Comparison of ENCODE assay signal across 19 cellular contexts in the genomic region with DNA sequence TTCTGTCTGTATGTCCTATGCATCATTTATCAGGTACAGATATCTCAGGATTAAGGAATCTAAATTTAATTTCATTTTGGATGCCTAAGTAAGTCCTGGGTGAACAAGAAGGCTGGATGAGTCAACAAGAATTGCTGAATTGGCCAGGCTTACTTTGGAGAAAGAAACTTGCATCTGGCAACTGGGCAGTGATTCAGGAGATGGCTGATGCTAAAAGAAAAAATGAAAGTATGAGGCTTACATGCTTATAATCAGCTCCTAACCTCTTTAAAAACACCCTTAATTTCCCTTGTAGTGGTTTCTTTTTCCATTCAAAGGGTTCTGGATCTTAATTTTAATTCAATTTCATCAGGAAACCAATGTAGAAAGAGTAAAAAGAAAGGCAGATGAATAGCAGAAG.
DNase-seq lines count a peak whose midpoint lies in the region; TF ChIP-seq lines count a peak whose summit lies in the region.
"Had no signal": no experiment of that assay in that cellular context is flagged by ENCODE, and none has a peak within 500 bp of the region (broad histone marks: within the 10 kb centered on the region; RNA-seq: fewer than 3 reads in every experiment).

No MANE protein-coding gene starts in this region.

- TF ChIP-seq CTCF in MCF 10A (IDR thresholded peaks at IDR 0.05; ENCODE audit: unreplicated experiment) (no peak), breast epithelium (IDR thresholded peaks at IDR 0.05) (no peak), SK-N-SH (IDR thresholded peaks at IDR 0.05) (no peak)

- no peak overlapping the region for H3K4me3 Mint-ChIP-seq in MCF 10A (ENCODE audit: unreplicated experiment)
- H3K4me3 Mint-ChIP-seq: activated CD4-positive, alpha-beta T cell treated with anti-CD3 and anti-CD28 coated beads, Interleukin-2, amount 10 ng/mL, durations not matched to agents 24 days and 14 days; nephron progenitor cell; type B pancreatic cell had no signal

- H3K36me3 Mint-ChIP-seq in MCF 10A (ENCODE audit: insufficient read depth, unreplicated experiment): no peaks in the 10 kb centered on the region
- H3K36me3 Mint-ChIP-seq: CD4-positive, alpha-beta memory T cell; type B pancreatic cell had no signal

- no peaks in the 10 kb centered on the region for H3K27me3 ChIP-seq in breast epithelium
- H3K27me3 ChIP-seq in SK-N-SH (ENCODE audit: insufficient read depth): no peaks in the 10 kb centered on the region

- no peaks in the 10 kb centered on the region for H4K20me1 ChIP-seq in SK-N-SH (ENCODE audit: insufficient read depth)

- no peak overlapping the region for H3K27ac ChIP-seq in breast epithelium
- H3K27ac ChIP-seq in SK-N-SH (ENCODE audit: low read depth in 2 of 2, low read length in 1 of 2): peak overlapping the region in 1 of 2 experiments; percentile 57; a peak in 2 of 4 replicates

- peak in 1 of 2 experiments; percentile 14; a peak in 1 of 4 replicates for TF ChIP-seq EP300 in SK-N-SH (IDR thresholded peaks at IDR 0.05; ENCODE audit: borderline replicate concordance in 1 of 2, low read depth in 1 of 2, low read length in 1 of 2)

- CTCF ChIA-PET in MCF 10A (lab: Yijun Ruan, JAX): interaction anchor here (0.6 to 0.8 kb wide), 2 partner anchors 8 to 14 kb away, joined by 3 to 4 read pairs; no protein-coding TSS in a partner anchor
- CTCF ChIA-PET in SK-N-SH (lab: Yijun Ruan, JAX): no interaction called here

- peaks cover 15% of the 10 kb centered on the region for H3K9me3 Mint-ChIP-seq in MCF 10A (ENCODE audit: unreplicated experiment)

- no peak for TF ChIP-seq POLR2A in breast epithelium (IDR thresholded peaks at IDR 0.05)

- no peaks in the 10 kb centered on the region for H3K27me3 Mint-ChIP-seq in MCF 10A (ENCODE audit: insufficient read depth, unreplicated experiment)
- H3K27me3 Mint-ChIP-seq: activated CD4-positive, alpha-beta T cell treated with anti-CD3 and anti-CD28 coated beads, Interleukin-2, amount 10 ng/mL, durations not matched to agents 24 days and 14 days; CD4-positive, alpha-beta memory T cell; type B pancreatic cell had no signal

- H3F3A ChIP-seq in SK-N-SH (replicated peaks; ENCODE audit: insufficient read depth): peaks cover 8% of the 10 kb centered on the region

- H3K4me2 ChIP-seq in SK-N-SH: peak overlapping the region; percentile 56; the same call in 1 of the 2 replicates

- H3K79me2 ChIP-seq in SK-N-SH (ENCODE audit: insufficient read depth): no peaks in the 10 kb centered on the region

- H2AFZ ChIP-seq in SK-N-SH (ENCODE audit: low read depth): peak overlapping the region; percentile 69; the same call in 1 of the 2 replicates

- no peaks in the 10 kb centered on the region for H3K36me3 ChIP-seq in breast epithelium
- H3K36me3 ChIP-seq in SK-N-SH (replicated peaks in 1 of 2; ENCODE audit: control insufficient read depth in 1 of 2, insufficient read depth in 2 of 2, low read length in 1 of 2): no peaks in the 10 kb centered on the region

- no peak overlapping the region for H3K9ac ChIP-seq in SK-N-SH

- H3K9me2 ChIP-seq in SK-N-SH: no peaks in the 10 kb centered on the region

- H3K4me1 ChIP-seq in breast epithelium: no peaks in the 10 kb centered on the region
- no peaks in the 10 kb centered on the region; a peak in 1 of 4 replicates for H3K4me1 ChIP-seq in SK-N-SH (ENCODE audit: control insufficient read depth in 1 of 2, insufficient read depth in 2 of 2, low read depth in 1 of 2, low read length in 1 of 2)

- DNase-seq in MCF 10A (ENCODE audit: unreplicated experiment): peak; percentile 28
- DNase-seq in breast epithelium (ENCODE audit: low spot score in 2 of 2): no peak
- DNase-seq in SK-N-SH: no peak
- peak; percentile 81 for DNase-seq in fibroblast of peridontal ligament (ENCODE audit: extremely low read depth)
- DNase-seq in iPS-NIHi11 (ENCODE audit: low spot score): no peak
- no peak for DNase-seq in NCI-H2107 treated with DMSO at 0.1 percent for 48 hours (lab: John Stamatoyannopoulos, UW; ENCODE audit: unreplicated experiment)
- no peak for DNase-seq in activated CD8-positive, alpha-beta memory T cell treated with anti-CD3 and anti-CD28 coated beads, Interleukin-2, amount 50 U/mL, for 4 hours
- DNase-seq in activated naive CD4-positive, alpha-beta T cell treated with Interleukin-2 at 50 U/mL for 16 hours: no peak
- DNase-seq: 8988T; activated CD4-positive, alpha-beta T cell treated with anti-CD3 and anti-CD28 coated beads, Interleukin-2, amount 10 ng/mL, durations not matched to agents 24 days and 14 days; activated naive CD4-positive, alpha-beta T cell treated with anti-CD3 and anti-CD28 coated beads, Interleukin-2, amount 50 U/mL, for 16 hours; CD4-positive, alpha-beta memory T cell; kidney glomerular epithelial cell; NCI-H1092 treated with DMSO at 0.1 percent for 48 hours; NCI-H748 treated with DMSO at 0.1 percent for 48 hours; nephron progenitor cell; stimulated activated CD4-positive, alpha-beta T cell treated with anti-CD3 and anti-CD28 coated beads, Interleukin-15, amount 100 ng/mL, for 24 hours; stimulated activated naive CD8-positive, alpha-beta T cell treated with anti-CD3 and anti-CD28 coated beads, Interleukin-15, Interleukin-2, amounts not matched to agents 100 U/mL and 50 U/mL, for 24 hours had no signal

- peaks cover 3 to 18% of the 10 kb centered on the region in 2 donors for H3K9me3 ChIP-seq in breast epithelium
- H3K9me3 ChIP-seq in SK-N-SH: no peaks in the 10 kb centered on the region

- no peak for TF ChIP-seq RAD21 in SK-N-SH (IDR thresholded peaks at IDR 0.05; ENCODE audit: low read length)

- intact Hi-C loops in MCF 10A (cut with micrococcal nuclease): no loop called here
- intact Hi-C loops in breast epithelium (cut with DNase I; ENCODE audit: low total_unique reads): no loop called here

- peaks cover 12% of the 10 kb centered on the region for H3K4me1 Mint-ChIP-seq in MCF 10A (ENCODE audit: insufficient read depth, unreplicated experiment)
- H3K4me1 Mint-ChIP-seq: nephron progenitor cell had no signal

- POLR2A ChIA-PET in MCF 10A (lab: Yijun Ruan, JAX): interaction anchor here (0.5 kb wide), 1 partner anchor 33 kb away, joined by 3 read pairs; no protein-coding TSS in a partner anchor
- POLR2A ChIA-PET in SK-N-SH (lab: Yijun Ruan, JAX): no interaction called here

- no TSS peak for BruUV-seq in MCF 10A (replicated peaks; lab: Mats Ljungman, UMichigan)

- H3K27ac Mint-ChIP-seq in MCF 10A (ENCODE audit: low read depth, unreplicated experiment): no peak overlapping the region
- H3K27ac Mint-ChIP-seq: activated CD4-positive, alpha-beta T cell treated with anti-CD3 and anti-CD28 coated beads, Interleukin-2, amount 10 ng/mL, durations not matched to agents 24 days and 14 days; CD4-positive, alpha-beta memory T cell; nephron progenitor cell; type B pancreatic cell had no signal

- H3K4me3 ChIP-seq in breast epithelium: no peak overlapping the region
- H3K4me3 ChIP-seq in SK-N-SH (ENCODE audit: low read depth in 2 of 2, low read length in 1 of 2): peak overlapping the region in 1 of 2 experiments; percentile 38; a peak in 1 of 4 replicates

TF ChIP-seq in SK-N-SH, 30 proteins besides CTCF, POLR2A, EP300 and RAD21 (continues in another document):
- TF ChIP-seq POLR2AphosphoS5 (IDR thresholded peaks at IDR 0.05; ENCODE audit: low read depth, low read length) (no peak), TCF12 (IDR thresholded peaks at IDR 0.05) (peak; percentile 66), GATA2 (CRISPR knock-in tag; IDR thresholded peaks at IDR 0.05) (no peak), SMC3 (IDR thresholded peaks at IDR 0.05; ENCODE audit: low read depth, low read length) (no peak), FOSL2 (IDR thresholded peaks at IDR 0.05; ENCODE audit: borderline replicate concordance, low read depth) (peak; percentile 45; the same call in 1 of the 2 replicates), NFIC (IDR thresholded peaks at IDR 0.05; ENCODE audit: borderline replicate concordance) (peak; percentile 59), NRF1 (IDR thresholded peaks at IDR 0.05; ENCODE audit: low read depth, low read length) (no peak), YY1 (IDR thresholded peaks at IDR 0.05; ENCODE audit: low read depth) (no peak), RFX5 (IDR thresholded peaks at IDR 0.05; ENCODE audit: low read length) (no peak), TEAD4 (IDR thresholded peaks at IDR 0.05; ENCODE audit: borderline replicate concordance, insufficient read depth) (peak; percentile 23; the same call in 1 of the 2 replicates), GABPA (IDR thresholded peaks at IDR 0.05; ENCODE audit: low read depth) (no peak), SIN3A (IDR thresholded peaks at IDR 0.05; ENCODE audit: borderline replicate concordance, low read depth, low read length) (no peak)
- TF ChIP-seq, protein P1, sequence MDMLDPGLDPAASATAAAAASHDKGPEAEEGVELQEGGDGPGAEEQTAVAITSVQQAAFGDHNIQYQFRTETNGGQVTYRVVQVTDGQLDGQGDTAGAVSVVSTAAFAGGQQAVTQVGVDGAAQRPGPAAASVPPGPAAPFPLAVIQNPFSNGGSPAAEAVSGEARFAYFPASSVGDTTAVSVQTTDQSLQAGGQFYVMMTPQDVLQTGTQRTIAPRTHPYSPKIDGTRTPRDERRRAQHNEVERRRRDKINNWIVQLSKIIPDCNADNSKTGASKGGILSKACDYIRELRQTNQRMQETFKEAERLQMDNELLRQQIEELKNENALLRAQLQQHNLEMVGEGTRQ (IDR thresholded peaks at IDR 0.05; ENCODE audit: borderline replicate concordance, low read depth, low read length): no peak
- TF ChIP-seq, protein P2, sequence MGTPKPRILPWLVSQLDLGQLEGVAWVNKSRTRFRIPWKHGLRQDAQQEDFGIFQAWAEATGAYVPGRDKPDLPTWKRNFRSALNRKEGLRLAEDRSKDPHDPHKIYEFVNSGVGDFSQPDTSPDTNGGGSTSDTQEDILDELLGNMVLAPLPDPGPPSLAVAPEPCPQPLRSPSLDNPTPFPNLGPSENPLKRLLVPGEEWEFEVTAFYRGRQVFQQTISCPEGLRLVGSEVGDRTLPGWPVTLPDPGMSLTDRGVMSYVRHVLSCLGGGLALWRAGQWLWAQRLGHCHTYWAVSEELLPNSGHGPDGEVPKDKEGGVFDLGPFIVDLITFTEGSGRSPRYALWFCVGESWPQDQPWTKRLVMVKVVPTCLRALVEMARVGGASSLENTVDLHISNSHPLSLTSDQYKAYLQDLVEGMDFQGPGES (IDR thresholded peaks at IDR 0.05; ENCODE audit: low read depth, low read length): no peak
- TF ChIP-seq, protein P3, sequence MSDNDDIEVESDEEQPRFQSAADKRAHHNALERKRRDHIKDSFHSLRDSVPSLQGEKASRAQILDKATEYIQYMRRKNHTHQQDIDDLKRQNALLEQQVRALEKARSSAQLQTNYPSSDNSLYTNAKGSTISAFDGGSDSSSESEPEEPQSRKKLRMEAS (IDR thresholded peaks at IDR 0.05; ENCODE audit: low read depth): no peak

Comparison
In these comparisons a context has a peak if more than half of its experiments do, and no peak if none do; other contexts are left out.
1. DNase-seq: peak in MCF 10A (single experiment) and fibroblast of peridontal ligament (single experiment); none in breast epithelium (0 of 2), SK-N-SH (single experiment), iPS-NIHi11 (single experiment), NCI-H2107 treated with DMSO at 0.1 percent for 48 hours (single experiment), activated CD8-positive, alpha-beta memory T cell treated with anti-CD3 and anti-CD28 coated beads, Interleukin-2, amount 50 U/mL, for 4 hours (single experiment) and activated naive CD4-positive, alpha-beta T cell treated with Interleukin-2 at 50 U/mL for 16 hours (single experiment).